8 cellular contexts compared by ENCODE assay signal in genomic region chr19:1274852-1275259, GRCh38. TPM values are rescaled to one million over a fixed set of nuclear protein-coding genes. Genes with fewer than 3 reads are reported as not detected.
DNase-seq lines count a peak whose midpoint lies in the region; ATAC-seq and TF ChIP-seq lines count a peak whose summit lies in the region.

No MANE protein-coding gene starts in this region.

- peak overlapping the region; percentile 99 for H3K27ac ChIP-seq in hepatocyte

- H3K4me3 ChIP-seq in hepatocyte, result peak overlapping the region; percentile 16

- H2AFZ ChIP-seq in hepatocyte, result no peak overlapping the region

- WGBS in hepatocyte (ENCODE audit: low lambda C conversion rate, missing lambda C conversion rate), result 65% methylated on average over 35 of the region's 44 CpGs

- H3K4me3 Mint-ChIP-seq in activated T-helper 1 cell treated with anti-CD3 and anti-CD28 coated beads, Interleukin-12 subunit alpha, Interleukin-12 subunit beta, Interleukin-2, Interleukin-4 antibody, amounts not matched to agents 30 ng/mL and 10 ng/mL and 1 ng/mL, durations not matched to agents 14 hours and 24 hours and 36 hours, result peak overlapping the region; percentile 66
- H3K4me3 Mint-ChIP-seq in stimulated activated naive B cell treated with anti-CD40 and anti-IgM and Interleukin-4, amounts not matched to agents 10 μg/mL and 1 μg/mL and 100 μg/mL, for 72 hours, result peak overlapping the region; percentile 87 to 93

- intact Hi-C loops in activated T-helper 1 cell treated with anti-CD3 and anti-CD28 coated beads, Interleukin-12 subunit alpha, Interleukin-12 subunit beta, Interleukin-2, Interleukin-4 antibody, amounts not matched to agents 30 ng/mL and 10 ng/mL and 1 ng/mL, durations not matched to agents 14 hours and 24 hours and 36 hours (cut with micrococcal nuclease), result loop anchor here (1.0 to 5.0 kb wide), 6 partner anchors 79 to 478 kb away; partner anchors contain the start of genes ADAMTSL5, DAZAP1, MBD3 and PTBP1
- intact Hi-C loops in head of caudate nucleus (cut with DNase I), result loop anchor here (5.0 kb wide), 1 partner anchor 87 kb away; no protein-coding TSS in a partner anchor

- H3K36me3 Mint-ChIP-seq in activated T-helper 1 cell treated with anti-CD3 and anti-CD28 coated beads, Interleukin-12 subunit alpha, Interleukin-12 subunit beta, Interleukin-2, Interleukin-4 antibody, amounts not matched to agents 30 ng/mL and 10 ng/mL and 1 ng/mL, durations not matched to agents 14 hours and 24 hours and 36 hours (ENCODE audit: low read depth), result peaks cover 55% of the 10 kb centered on the region
- H3K36me3 Mint-ChIP-seq in stimulated activated naive B cell treated with anti-CD40 and anti-IgM and Interleukin-4, amounts not matched to agents 10 μg/mL and 1 μg/mL and 100 μg/mL, for 72 hours, result peaks cover 62 to 71% of the 10 kb centered on the region in 2 donors

- H3K4me1 ChIP-seq in hepatocyte (ENCODE audit: insufficient read depth), result peaks cover 38% of the 10 kb centered on the region

- H3K79me2 ChIP-seq in hepatocyte, result peaks cover 65% of the 10 kb centered on the region

- H3K9me3 Mint-ChIP-seq in activated T-helper 1 cell treated with anti-CD3 and anti-CD28 coated beads, Interleukin-12 subunit alpha, Interleukin-12 subunit beta, Interleukin-2, Interleukin-4 antibody, amounts not matched to agents 30 ng/mL and 10 ng/mL and 1 ng/mL, durations not matched to agents 14 hours and 24 hours and 36 hours, result no peaks in the 10 kb centered on the region
- no peaks in the 10 kb centered on the region for H3K9me3 Mint-ChIP-seq in stimulated activated naive B cell treated with anti-CD40 and anti-IgM and Interleukin-4, amounts not matched to agents 10 μg/mL and 1 μg/mL and 100 μg/mL, for 72 hours

- H3K9me3 ChIP-seq in hepatocyte (ENCODE audit: low read depth), result no peaks in the 10 kb centered on the region

- peaks cover 32% of the 10 kb centered on the region for H3K4me1 Mint-ChIP-seq in activated T-helper 1 cell treated with anti-CD3 and anti-CD28 coated beads, Interleukin-12 subunit alpha, Interleukin-12 subunit beta, Interleukin-2, Interleukin-4 antibody, amounts not matched to agents 30 ng/mL and 10 ng/mL and 1 ng/mL, durations not matched to agents 14 hours and 24 hours and 36 hours (ENCODE audit: low read depth)
- peaks cover 50 to 76% of the 10 kb centered on the region in 2 donors for H3K4me1 Mint-ChIP-seq in stimulated activated naive B cell treated with anti-CD40 and anti-IgM and Interleukin-4, amounts not matched to agents 10 μg/mL and 1 μg/mL and 100 μg/mL, for 72 hours

- peak overlapping the region; percentile 89 for H3K4me2 ChIP-seq in hepatocyte

- peaks cover 5% of the 10 kb centered on the region for H3K36me3 ChIP-seq in hepatocyte (replicated peaks; ENCODE audit: insufficient read depth, low read depth)

- H3K27ac Mint-ChIP-seq in activated T-helper 1 cell treated with anti-CD3 and anti-CD28 coated beads, Interleukin-12 subunit alpha, Interleukin-12 subunit beta, Interleukin-2, Interleukin-4 antibody, amounts not matched to agents 30 ng/mL and 10 ng/mL and 1 ng/mL, durations not matched to agents 14 hours and 24 hours and 36 hours, result peak overlapping the region; percentile 74
- peak overlapping the region; percentile 96 for H3K27ac Mint-ChIP-seq in stimulated activated naive B cell treated with anti-CD40 and anti-IgM and Interleukin-4, amounts not matched to agents 10 μg/mL and 1 μg/mL and 100 μg/mL, for 72 hours

- peaks cover 47% of the 10 kb centered on the region for H4K20me1 ChIP-seq in hepatocyte (ENCODE audit: insufficient read depth, poor library complexity, severe bottlenecking)

- no peaks in the 10 kb centered on the region for H3K9me2 ChIP-seq in hepatocyte (replicated peaks; ENCODE audit: insufficient read depth)

- no peak for ATAC-seq in stimulated activated naive B cell treated with anti-CD40 and anti-IgM and Interleukin-4, amounts not matched to agents 10 μg/mL and 1 μg/mL and 100 μg/mL, for 72 hours (replicated peaks)

- H3K27me3 ChIP-seq in hepatocyte, result no peaks in the 10 kb centered on the region

- no peaks in the 10 kb centered on the region for H3K27me3 Mint-ChIP-seq in activated T-helper 1 cell treated with anti-CD3 and anti-CD28 coated beads, Interleukin-12 subunit alpha, Interleukin-12 subunit beta, Interleukin-2, Interleukin-4 antibody, amounts not matched to agents 30 ng/mL and 10 ng/mL and 1 ng/mL, durations not matched to agents 14 hours and 24 hours and 36 hours (ENCODE audit: insufficient read depth)
- H3K27me3 Mint-ChIP-seq in stimulated activated naive B cell treated with anti-CD40 and anti-IgM and Interleukin-4, amounts not matched to agents 10 μg/mL and 1 μg/mL and 100 μg/mL, for 72 hours, result no peaks in the 10 kb centered on the region

- no peak for TF ChIP-seq CTCF in hepatocyte (IDR thresholded peaks at IDR 0.05; ENCODE audit: poor library complexity)

- DNase-seq in NCI-H748 (lab: John Stamatoyannopoulos, UW; ENCODE audit: unreplicated experiment) (peak; percentile 26), NCI-H748 treated with DMSO at 0.1 percent for 48 hours (lab: John Stamatoyannopoulos, UW) (no peak), hepatocyte (ENCODE audit: low spot score) (no peak), cortex of kidney (lab: John Stamatoyannopoulos, UW) (no peak), hepatic stellate cell (ENCODE audit: low spot score) (no peak), head of caudate nucleus (no peak)
- DNase-seq in activated T-helper 1 cell treated with anti-CD3 and anti-CD28 coated beads, Interleukin-12 subunit alpha, Interleukin-12 subunit beta, Interleukin-2, Interleukin-4 antibody, amounts not matched to agents 30 ng/mL and 10 ng/mL and 1 ng/mL, durations not matched to agents 14 hours and 24 hours and 36 hours (ENCODE audit: low spot score), result no peak
- no peak for DNase-seq in stimulated activated naive B cell treated with anti-CD40 and anti-IgM and Interleukin-4, amounts not matched to agents 10 μg/mL and 1 μg/mL and 100 μg/mL, for 72 hours

RNA-seq across cellular contexts. Expression of gene FAM174C, which starts 0.5 kb away (rescaled TPM):
- 119 and 128 TPM in 2 replicates for total RNA-seq in activated T-helper 1 cell treated with anti-CD3 and anti-CD28 coated beads, Interleukin-12 subunit alpha, Interleukin-12 subunit beta, Interleukin-2, Interleukin-4 antibody, amounts not matched to agents 30 ng/mL and 10 ng/mL and 1 ng/mL, durations not matched to agents 14 hours and 24 hours and 36 hours
- 25.5 TPM in 2 replicates for total RNA-seq in hepatocyte
- polyA plus RNA-seq in hepatocyte, result 79.9 and 89.5 TPM in 2 replicates

RNA-seq across cellular contexts. Expression of gene CIRBP, which starts 5.7 kb away (rescaled TPM):
- 245 and 256 TPM in 2 replicates for total RNA-seq in activated T-helper 1 cell treated with anti-CD3 and anti-CD28 coated beads, Interleukin-12 subunit alpha, Interleukin-12 subunit beta, Interleukin-2, Interleukin-4 antibody, amounts not matched to agents 30 ng/mL and 10 ng/mL and 1 ng/mL, durations not matched to agents 14 hours and 24 hours and 36 hours
- total RNA-seq in hepatocyte, result 212 and 361 TPM in 2 replicates
- polyA plus RNA-seq in hepatocyte, result 202 and 261 TPM in 2 replicates

RNA-seq across cellular contexts. Expression of gene EFNA2, which starts 10.8 kb away (rescaled TPM):
- not detected in 2 replicates for total RNA-seq in activated T-helper 1 cell treated with anti-CD3 and anti-CD28 coated beads, Interleukin-12 subunit alpha, Interleukin-12 subunit beta, Interleukin-2, Interleukin-4 antibody, amounts not matched to agents 30 ng/mL and 10 ng/mL and 1 ng/mL, durations not matched to agents 14 hours and 24 hours and 36 hours
- 11.0 and 14.2 TPM in 2 replicates for total RNA-seq in hepatocyte
- 1.3 and 1.8 TPM in 2 replicates for polyA plus RNA-seq in hepatocyte

RNA-seq across cellular contexts. Expression of gene MIDN, which starts 26.5 kb away (rescaled TPM):
- total RNA-seq in activated T-helper 1 cell treated with anti-CD3 and anti-CD28 coated beads, Interleukin-12 subunit alpha, Interleukin-12 subunit beta, Interleukin-2, Interleukin-4 antibody, amounts not matched to agents 30 ng/mL and 10 ng/mL and 1 ng/mL, durations not matched to agents 14 hours and 24 hours and 36 hours, result 87.6 and 91.6 TPM in 2 replicates
- total RNA-seq in hepatocyte, result 28.7 and 30.1 TPM in 2 replicates
- 94.6 and 98.4 TPM in 2 replicates for polyA plus RNA-seq in hepatocyte

RNA-seq across cellular contexts. Expression of gene ATP5F1D, which starts 33.3 kb away (rescaled TPM):
- total RNA-seq in activated T-helper 1 cell treated with anti-CD3 and anti-CD28 coated beads, Interleukin-12 subunit alpha, Interleukin-12 subunit beta, Interleukin-2, Interleukin-4 antibody, amounts not matched to agents 30 ng/mL and 10 ng/mL and 1 ng/mL, durations not matched to agents 14 hours and 24 hours and 36 hours, result 234 and 239 TPM in 2 replicates
- total RNA-seq in hepatocyte, result 54.0 and 64.1 TPM in 2 replicates
- polyA plus RNA-seq in hepatocyte, result 291 and 297 TPM in 2 replicates

Comparison
In these comparisons a context has a peak if more than half of its experiments do, and no peak if none do; other contexts are left out.
1. RNA of gene EFNA2, which starts 10.8 kb away (total RNA-seq): 11.0 to 14.2 TPM in hepatocyte; not detected in activated T-helper 1 cell treated with anti-CD3 and anti-CD28 coated beads, Interleukin-12 subunit alpha, Interleukin-12 subunit beta, Interleukin-2, Interleukin-4 antibody, amounts not matched to agents 30 ng/mL and 10 ng/mL and 1 ng/mL, durations not matched to agents 14 hours and 24 hours and 36 hours; every median in the first group is over 10 times any median in the second.